8 cellular contexts compared by ENCODE assay signal in the genomic region with DNA sequence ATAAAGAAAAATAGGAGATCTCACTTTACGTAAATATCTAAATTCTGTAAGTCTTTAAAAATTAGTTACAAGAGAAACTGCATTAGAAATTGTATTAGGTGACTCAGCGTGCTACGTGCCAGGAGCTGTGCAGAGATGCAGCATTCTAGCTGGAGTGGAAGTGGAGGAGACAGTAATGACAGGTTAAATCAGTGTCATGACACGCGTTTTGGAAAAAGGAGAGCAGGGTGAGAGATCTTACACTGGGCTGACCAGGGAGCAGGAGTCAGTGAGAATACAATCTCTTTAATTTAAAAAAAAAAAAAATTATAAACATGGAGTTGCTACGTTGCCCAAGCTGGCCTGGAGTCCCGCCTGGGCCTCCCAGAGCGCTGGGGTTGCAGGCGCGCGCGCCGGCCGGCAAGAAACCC. TPM values are rescaled to one million over a fixed set of nuclear protein-coding genes. Genes with fewer than 3 reads are reported as not detected.
DNase-seq lines count a peak whose midpoint lies in the region; TF ChIP-seq lines count a peak whose summit lies in the region.

No MANE protein-coding gene starts in this region.

- H3K4me1 ChIP-seq in spleen: peaks cover 0 to 38% (median 21%) of the 10 kb centered on the region in 6 donors

- peak overlapping the region; percentile 90 for H3K4me3 ChIP-seq in H7 (ENCODE audit: insufficient read depth, low read depth, low read length)
- H3K4me3 ChIP-seq in iPS-11a (ENCODE audit: low read depth, low read length): peak overlapping the region; percentile 87
- peak overlapping the region; percentile 85 to 99 (median 96) for H3K4me3 ChIP-seq in spleen

- no peaks in the 10 kb centered on the region for H3K9me3 Mint-ChIP-seq in activated CD4-positive, alpha-beta T cell treated with anti-CD3 and anti-CD28 coated beads, Interleukin-2, amount 10 ng/mL, durations not matched to agents 7 days and 5 days
- H3K9me3 Mint-ChIP-seq in activated naive CD8-positive, alpha-beta T cell (ENCODE audit: low read depth): no peaks in the 10 kb centered on the region

- peaks cover 15% of the 10 kb centered on the region for H3K36me3 Mint-ChIP-seq in activated CD4-positive, alpha-beta T cell treated with anti-CD3 and anti-CD28 coated beads, Interleukin-2, amount 10 ng/mL, durations not matched to agents 7 days and 5 days (ENCODE audit: low read depth)
- peaks cover 11% of the 10 kb centered on the region for H3K36me3 Mint-ChIP-seq in activated naive CD8-positive, alpha-beta T cell

- peaks cover 23% of the 10 kb centered on the region for H3K4me1 Mint-ChIP-seq in activated CD4-positive, alpha-beta T cell treated with anti-CD3 and anti-CD28 coated beads, Interleukin-2, amount 10 ng/mL, durations not matched to agents 7 days and 5 days
- H3K4me1 Mint-ChIP-seq in activated naive CD8-positive, alpha-beta T cell (ENCODE audit: low read depth): peaks cover 31% of the 10 kb centered on the region

- no peaks in the 10 kb centered on the region for H3K27me3 ChIP-seq in H7 (ENCODE audit: control insufficient read depth, insufficient read depth, low read length)
- no peaks in the 10 kb centered on the region for H3K27me3 ChIP-seq in spleen (replicated peaks in 1 of 7)

- TF ChIP-seq CTCF in spleen (IDR thresholded peaks at IDR 0.05 in 8 of 11, conservative IDR thresholded peaks at IDR 0.05 in 3 of 11): no peak

- peaks cover 4% of the 10 kb centered on the region for H3K36me3 ChIP-seq in H7 (replicated peaks; ENCODE audit: control insufficient read depth, insufficient read depth, low read length)
- H3K36me3 ChIP-seq in KOPT-K1 (ENCODE audit: insufficient read depth, low read length): peaks cover 22% of the 10 kb centered on the region
- H3K36me3 ChIP-seq in spleen: peaks cover 0 to 28% (median 9%) of the 10 kb centered on the region in 6 donors

- CTCF ChIA-PET in activated CD4-positive, alpha-beta T cell treated with anti-CD3 and anti-CD28 coated beads, Interleukin-2, amount 10 ng/mL, durations not matched to agents 7 days and 5 days (lab: Charles Lee): interaction anchor here (0.6 to 1.3 kb wide), 5 partner anchors 9 to 143 kb away, joined by 3 to 7 read pairs (median 4); no protein-coding TSS in a partner anchor

- TF ChIP-seq POLR2A in spleen (IDR thresholded peaks at IDR 0.05): no peak

- 4 to 6% (median 5%) methylated on average over 14 of the region's 14 CpGs for WGBS in spleen, 5 donors

- H3K27ac Mint-ChIP-seq in activated CD4-positive, alpha-beta T cell treated with anti-CD3 and anti-CD28 coated beads, Interleukin-2, amount 10 ng/mL, durations not matched to agents 7 days and 5 days: peak overlapping the region; percentile 96
- peak overlapping the region; percentile 93 for H3K27ac Mint-ChIP-seq in activated naive CD8-positive, alpha-beta T cell

- H3K27ac ChIP-seq in KOPT-K1 (ENCODE audit: low read depth, low read length, poor library complexity, severe bottlenecking): peak overlapping the region; percentile 87
- H3K27ac ChIP-seq in spleen: peak overlapping the region in 7 of 8 donors; percentile 45 to 87 (median 85)

- H3K9me3 ChIP-seq in KOPT-K1 (ENCODE audit: insufficient read depth, low read length, poor library complexity, severe bottlenecking) (no peaks in the 10 kb centered on the region), spleen (no peaks in the 10 kb centered on the region)

- no peak for DNase-seq in activated CD4-positive, alpha-beta T cell treated with anti-CD3 and anti-CD28 coated beads, Interleukin-2, amount 10 ng/mL, durations not matched to agents 7 days and 5 days
- DNase-seq in activated CD4-positive, alpha-beta T cell treated with anti-CD3 and anti-CD28 coated beads for 48 hours: no peak
- no peak for DNase-seq in H7
- no peak for DNase-seq in spleen
- no peak for DNase-seq in NCI-H1436 (lab: John Stamatoyannopoulos, UW)

- H3K27me3 Mint-ChIP-seq in activated CD4-positive, alpha-beta T cell treated with anti-CD3 and anti-CD28 coated beads, Interleukin-2, amount 10 ng/mL, durations not matched to agents 7 days and 5 days: no peaks in the 10 kb centered on the region
- H3K27me3 Mint-ChIP-seq in activated naive CD8-positive, alpha-beta T cell: no peaks in the 10 kb centered on the region

- peak overlapping the region; percentile 85 for H3K4me3 Mint-ChIP-seq in activated CD4-positive, alpha-beta T cell treated with anti-CD3 and anti-CD28 coated beads, Interleukin-2, amount 10 ng/mL, durations not matched to agents 7 days and 5 days
- H3K4me3 Mint-ChIP-seq in activated naive CD8-positive, alpha-beta T cell: peak overlapping the region; percentile 98

- POLR2A ChIA-PET in activated CD4-positive, alpha-beta T cell treated with anti-CD3 and anti-CD28 coated beads, Interleukin-2, amount 10 ng/mL, durations not matched to agents 7 days and 5 days (lab: Charles Lee): no interaction called here

- intact Hi-C loops in spleen (cut with DNase I; ENCODE audit: low total_unique reads): loop anchor here (5.0 to 10.0 kb wide), 2 partner anchors 54 to 201 kb away; partner anchors contain the start of genes CYFIP1 and NIPA2

RNA-seq across cellular contexts. Expression of gene TUBGCP5, which starts 0.6 kb away (rescaled TPM):
- total RNA-seq in activated CD4-positive, alpha-beta T cell treated with anti-CD3 and anti-CD28 coated beads, Interleukin-2, amount 10 ng/mL, durations not matched to agents 7 days and 5 days: 10 to 100 TPM; 21.7 to 22.2 TPM
- 19.2 and 26.1 TPM in 2 replicates for total RNA-seq in H7 (2014; rRNA removed; shearing (Covaris generic))
- total RNA-seq in spleen: 10 to 100 TPM; 15.5 to 27.5 (median 19.5) TPM
- 1 to 10 TPM; 4.6 to 7.0 (median 6.9) TPM for polyA plus RNA-seq in spleen

RNA-seq across cellular contexts. Expression of gene CYFIP1, which starts 58.6 kb away (rescaled TPM):
- 10 to 100 TPM; 14.6 to 16.3 TPM for total RNA-seq in activated CD4-positive, alpha-beta T cell treated with anti-CD3 and anti-CD28 coated beads, Interleukin-2, amount 10 ng/mL, durations not matched to agents 7 days and 5 days
- 84.2 and 85.7 TPM in 2 replicates for total RNA-seq in H7 (2014; rRNA removed; shearing (Covaris generic))
- total RNA-seq in spleen: 100 to 1,000 TPM in 3 of 7 donors, 10 to 100 TPM in 4; 75.2 to 139 (median 90.6) TPM
- 10 to 100 TPM; 11.5 to 30.3 (median 14.2) TPM for polyA plus RNA-seq in spleen
